8 cellular contexts compared by ENCODE assay signal in genomic region chr19:19169236-19170052, GRCh38. TPM values are rescaled to one million over a fixed set of nuclear protein-coding genes. Genes with fewer than 3 reads are reported as not detected.
DNase-seq lines count a peak whose midpoint lies in the region; ATAC-seq and TF ChIP-seq lines count a peak whose summit lies in the region.

No MANE protein-coding gene starts in this region.

- H3K9me3 Mint-ChIP-seq in activated T-cell treated with anti-CD3 and anti-CD28 coated beads, Interleukin-2, amount 50 U/mL, for 72 hours, result no peaks in the 10 kb centered on the region

- ATAC-seq in activated T-cell treated with anti-CD3 and anti-CD28 coated beads, Interleukin-2, amount 50 U/mL, for 72 hours (replicated peaks in 1 of 2), result no peak
- ATAC-seq in right cardiac atrium, result no peak

- no peak overlapping the region for H3K27ac Mint-ChIP-seq in activated T-cell treated with anti-CD3 and anti-CD28 coated beads, Interleukin-2, amount 50 U/mL, for 72 hours

- TF ChIP-seq POLR2A in stomach (IDR thresholded peaks at IDR 0.05), result no peak

- H3K4me1 ChIP-seq in OCI-LY3 (ENCODE audit: low read length), result peaks cover 45% of the 10 kb centered on the region
- no peaks in the 10 kb centered on the region for H3K4me1 ChIP-seq in right cardiac atrium (ENCODE audit: control insufficient read depth, insufficient read depth, low read length)
- peaks cover 8 to 21% (median 14%) of the 10 kb centered on the region in 4 donors for H3K4me1 ChIP-seq in stomach

- TF ChIP-seq EP300 in stomach (IDR thresholded peaks at IDR 0.05), result no peak

- no peaks in the 10 kb centered on the region for H3K9me3 ChIP-seq in OCI-LY3 (ENCODE audit: insufficient read depth, low read length)
- no peaks in the 10 kb centered on the region for H3K9me3 ChIP-seq in right cardiac atrium (ENCODE audit: control insufficient read depth, low read length)
- no peaks in the 10 kb centered on the region for H3K9me3 ChIP-seq in stomach

- H3K27me3 ChIP-seq in OCI-LY3 (ENCODE audit: low read depth, low read length), result no peaks in the 10 kb centered on the region
- no peaks in the 10 kb centered on the region for H3K27me3 ChIP-seq in right cardiac atrium (ENCODE audit: control insufficient read depth, insufficient read depth)
- peaks cover 0 to 7% (median 0%) of the 10 kb centered on the region in 3 donors for H3K27me3 ChIP-seq in stomach

- peak overlapping the region; percentile 86 for H3K4me3 ChIP-seq in OCI-LY3 (ENCODE audit: low read length)
- H3K4me3 ChIP-seq in right cardiac atrium (ENCODE audit: low read length), result peak overlapping the region; percentile 30
- peak overlapping the region; percentile 28 to 46 (median 30) for H3K4me3 ChIP-seq in stomach

- H3K27ac ChIP-seq in OCI-LY3 (ENCODE audit: low read length), result no peak overlapping the region
- H3K27ac ChIP-seq in right cardiac atrium (ENCODE audit: low read length), result no peak overlapping the region
- no peak overlapping the region for H3K27ac ChIP-seq in stomach

- peaks cover 3% of the 10 kb centered on the region; the same call in 1 of the 2 replicates for H4K20me1 ChIP-seq in OCI-LY3 (ENCODE audit: insufficient read depth, low read length)

- DNase-seq in activated T-cell treated with anti-CD3 and anti-CD28 coated beads, Interleukin-2, amount 50 U/mL, for 72 hours, result no peak
- no peak for DNase-seq in activated T-cell treated with anti-CD3 and anti-CD28 coated beads, Interleukin-2, amount 50 U/mL, for 1 hour
- DNase-seq in right cardiac atrium (no peak), stomach (no peak), mucosa of gallbladder (ENCODE audit: low spot score) (no peak), NCI-H1436 treated with DMSO at 0.1 percent for 48 hours (lab: John Stamatoyannopoulos, UW) (no peak), NK-92 (lab: John Stamatoyannopoulos, UW; ENCODE audit: unreplicated experiment) (no peak)

- intact Hi-C loops in right cardiac atrium (cut with DNase I), result no loop called here
- intact Hi-C loops in stomach (cut with DNase I; ENCODE audit: low total_unique reads), result no loop called here

- peaks cover 13% of the 10 kb centered on the region for H3K4me1 Mint-ChIP-seq in activated T-cell treated with anti-CD3 and anti-CD28 coated beads, Interleukin-2, amount 50 U/mL, for 72 hours (ENCODE audit: low read depth)

- H2AFZ ChIP-seq in OCI-LY3 (ENCODE audit: low read depth, low read length), result no peak overlapping the region

- peak overlapping the region; percentile 82 for H3K4me2 ChIP-seq in OCI-LY3 (ENCODE audit: low read length)

- TF ChIP-seq CTCF in OCI-LY3 (IDR thresholded peaks at IDR 0.05; ENCODE audit: low read depth, low read length) (no peak), stomach (IDR thresholded peaks at IDR 0.05) (no peak)

- H3K27me3 Mint-ChIP-seq in activated T-cell treated with anti-CD3 and anti-CD28 coated beads, Interleukin-2, amount 50 U/mL, for 72 hours (ENCODE audit: low read depth), result no peaks in the 10 kb centered on the region

- H3K9ac ChIP-seq in OCI-LY3 (ENCODE audit: low read length), result peak overlapping the region; percentile 79

- H3K36me3 ChIP-seq in OCI-LY3 (replicated peaks; ENCODE audit: low read depth, low read length), result no peaks in the 10 kb centered on the region
- H3K36me3 ChIP-seq in stomach, result peaks cover 0 to 4% (median 0%) of the 10 kb centered on the region in 4 donors

- no peaks in the 10 kb centered on the region for H3K36me3 Mint-ChIP-seq in activated T-cell treated with anti-CD3 and anti-CD28 coated beads, Interleukin-2, amount 50 U/mL, for 72 hours (ENCODE audit: insufficient read depth in 2 of 2)

- 75% methylated on average over 9 of the region's 9 CpGs for WGBS in right cardiac atrium
- 72 to 82% (median 76%) methylated on average over 5 to 9 of the region's 9 CpGs for WGBS in stomach, 5 donors

- H3K4me3 Mint-ChIP-seq in activated T-cell treated with anti-CD3 and anti-CD28 coated beads, Interleukin-2, amount 50 U/mL, for 72 hours, result peak overlapping the region; percentile 57 to 64

- H3K79me2 ChIP-seq in OCI-LY3 (ENCODE audit: low read length), result no peaks in the 10 kb centered on the region; the same call in 1 of the 2 replicates

RNA-seq across cellular contexts. Expression of gene MEF2B, which starts 0.6 kb away (rescaled TPM):
- 1 to 10 TPM; 2.1 to 6.4 TPM for total RNA-seq in activated T-cell treated with anti-CD3 and anti-CD28 coated beads, Interleukin-2, amount 50 U/mL, for 72 hours
- total RNA-seq in right cardiac atrium (1 to 10 TPM in 1 of 4 donors, under 1 TPM in 3; 0.42 to 1.1 (median 0.47) TPM), stomach (1 to 10 TPM in 1 of 5 donors, not detected in 4; 7.2 TPM), mucosa of gallbladder (4.3 TPM)
- polyA plus RNA-seq in right cardiac atrium (0.23 TPM), stomach (1 to 10 TPM in 1 of 3 donors, under 1 TPM in 1, not detected in 1; 0.93 to 2.9 TPM)

RNA-seq across cellular contexts. Expression of gene BORCS8, which starts 22.5 kb away (rescaled TPM):
- total RNA-seq in activated T-cell treated with anti-CD3 and anti-CD28 coated beads, Interleukin-2, amount 50 U/mL, for 72 hours, result 10 to 100 TPM; 10.7 to 16.2 TPM
- total RNA-seq in right cardiac atrium (10 to 100 TPM; 27.5 to 33.2 (median 31.3) TPM), stomach (10 to 100 TPM in 4 of 5 donors, 1 to 10 TPM in 1; 8.3 to 96.9 (median 27.8) TPM), mucosa of gallbladder (29.8 TPM)
- polyA plus RNA-seq in right cardiac atrium (30.3 TPM), stomach (10 to 100 TPM; 21.0 to 31.1 (median 28.4) TPM)

RNA-seq across cellular contexts. Expression of gene RFXANK, which starts 22.6 kb away (rescaled TPM):
- 100 to 1,000 TPM in 1 of 2 donors, 10 to 100 TPM in 1; 83.8 to 107 TPM for total RNA-seq in activated T-cell treated with anti-CD3 and anti-CD28 coated beads, Interleukin-2, amount 50 U/mL, for 72 hours
- total RNA-seq in right cardiac atrium (10 to 100 TPM; 35.2 to 46.1 (median 44.7) TPM), stomach (100 to 1,000 TPM in 2 of 5 donors, 10 to 100 TPM in 3; 17.4 to 112 (median 61.4) TPM), mucosa of gallbladder (64.7 TPM)
- polyA plus RNA-seq in right cardiac atrium (55.0 TPM), stomach (100 to 1,000 TPM; 121 to 145 (median 136) TPM)

RNA-seq across cellular contexts. Expression of gene TMEM161A, which starts 31.2 kb away (rescaled TPM):
- 10 to 100 TPM; 16.1 to 17.6 TPM for total RNA-seq in activated T-cell treated with anti-CD3 and anti-CD28 coated beads, Interleukin-2, amount 50 U/mL, for 72 hours
- total RNA-seq in right cardiac atrium (10 to 100 TPM; 14.0 to 27.0 (median 21.0) TPM), stomach (10 to 100 TPM in 4 of 5 donors, 1 to 10 TPM in 1; 6.4 to 59.5 (median 15.9) TPM), mucosa of gallbladder (33.2 TPM)
- polyA plus RNA-seq in right cardiac atrium (19.5 TPM), stomach (10 to 100 TPM; 11.2 to 30.0 (median 11.8) TPM)

RNA-seq across cellular contexts. Expression of gene NR2C2AP, which starts 33.8 kb away (rescaled TPM):
- 10 to 100 TPM; 27.5 to 34.6 TPM for total RNA-seq in activated T-cell treated with anti-CD3 and anti-CD28 coated beads, Interleukin-2, amount 50 U/mL, for 72 hours
- total RNA-seq in right cardiac atrium (1 to 10 TPM; 6.4 to 10.0 (median 6.7) TPM), stomach (10 to 100 TPM in 1 of 5 donors, 1 to 10 TPM in 1, under 1 TPM in 1, not detected in 2; 0.45 to 14.8 (median 7.7) TPM), mucosa of gallbladder (12.9 TPM)
- polyA plus RNA-seq in right cardiac atrium (8.1 TPM), stomach (10 to 100 TPM; 18.2 to 28.9 (median 18.8) TPM)

Comparison
In these comparisons a context has a peak if more than half of its experiments do, and no peak if none do; other contexts are left out.
1. H3K4me3 ChIP-seq: peak in every context shown above with its lines; median percentile 86 in OCI-LY3; 30 in right cardiac atrium; 30 in stomach.